ENCODE assay signal across 38 cellular contexts in genomic region chr4:89077806-89078205, GRCh38. TPM values are rescaled to one million over a fixed set of nuclear protein-coding genes. Genes with fewer than 3 reads are reported as not detected.
"Had no signal": no experiment of that assay in that cellular context is flagged by ENCODE, and none has a peak within 500 bp of the region (broad histone marks: within the 10 kb centered on the region; RNA-seq: fewer than 3 reads in every experiment).

No MANE protein-coding gene starts in this region.

- H3K4me2 ChIP-seq: PC-9 had no signal

- H3K27me3 ChIP-seq: brain microvascular endothelial cell, MG63 had no signal

- H3K36me3 ChIP-seq: brain microvascular endothelial cell, MG63 had no signal

- H3K4me3 ChIP-seq: MG63, PC-9 had no signal

- FAIRE-seq: RCC 7860 had no signal

- H3K9me3 ChIP-seq: MG63 had no signal

- H3K27ac Mint-ChIP-seq: activated B cell treated with CpG ODN at 0.5 μM for 24 hours; activated CD4-positive, alpha-beta memory T cell treated with anti-CD3 and anti-CD28 coated beads for 36 hours; activated naive CD4-positive, alpha-beta T cell treated with anti-CD3 and anti-CD28 coated beads, Interleukin-2, amount 50 U/mL, for 24 hours; activated naive CD8-positive, alpha-beta T cell treated with anti-CD3 and anti-CD28 coated beads, Interleukin-2, amount 10 ng/mL, durations not matched to agents 7 days and 5 days; activated T-helper 1 cell treated with anti-CD3 and anti-CD28 coated beads, Interleukin-12 subunit alpha, Interleukin-12 subunit beta, Interleukin-2, Interleukin-4 antibody, amounts not matched to agents 30 ng/mL and 10 ng/mL and 1 ng/mL, durations not matched to agents 14 hours and 24 hours and 36 hours had no signal

- DNase-seq: activated B cell treated with CpG ODN at 0.5 μM for 24 hours; activated CD4-positive, alpha-beta memory T cell treated with anti-CD3 and anti-CD28 coated beads for 36 hours; activated CD4-positive, alpha-beta T cell treated with anti-CD3 and anti-CD28 coated beads for 4 hours; activated CD4-positive, alpha-beta T cell treated with anti-CD3 and anti-CD28 coated beads, Interleukin-2, amount 50 U/mL, for 1 hour; activated CD4-positive, CD25-positive, alpha-beta regulatory T cell treated with anti-CD3 and anti-CD28 coated beads, Interleukin-2, amount 50 U/mL, for 72 hours; activated CD8-positive, alpha-beta memory T cell treated with anti-CD3 and anti-CD28 coated beads, Interleukin-2, amount 50 U/mL, for 4 hours; activated effector memory CD4-positive, alpha-beta T cell treated with anti-CD3 and anti-CD28 coated beads, Interleukin-2, amount 50 U/mL, for 16 hours; activated naive CD4-positive, alpha-beta T cell; activated naive CD8-positive, alpha-beta T cell treated with anti-CD3 and anti-CD28 coated beads, Interleukin-2, amount 10 ng/mL, durations not matched to agents 7 days and 5 days; activated T-cell treated with anti-CD3 and anti-CD28 coated beads for 4 hours; activated T-cell treated with anti-CD3 and anti-CD28 coated beads, Interleukin-2, amount 50 U/mL, for 4 hours; brain microvascular endothelial cell; central memory CD4-positive, alpha-beta T cell; Karpas-422; KBM-7; MG63; NCI-H1048; NCI-H1436 treated with DMSO at 0.1 percent for 48 hours; NCI-H1694 treated with DMSO at 0.1 percent for 48 hours; NCI-H2029 treated with DMSO at 0.1 percent for 48 hours; NCI-H2107; NCI-H2171; NCI-H510A; NCI-H526; NCI-H748 treated with DMSO at 0.1 percent for 48 hours; NK-92 treated with Interleukin-12 subunit alpha and Interleukin-12 subunit beta, amount 100 ng/mL, for 24 hours; PC-9; Right ventricle myocardium superior; SW 1271; T-helper 1 cell; T-helper 2 cell; T-helper 9 cell had no signal

- H3K4me1 Mint-ChIP-seq: activated B cell treated with CpG ODN at 0.5 μM for 24 hours had no signal

- H3K36me3 Mint-ChIP-seq: activated naive CD4-positive, alpha-beta T cell treated with anti-CD3 and anti-CD28 coated beads, Interleukin-2, amount 50 U/mL, for 24 hours; activated naive CD8-positive, alpha-beta T cell treated with anti-CD3 and anti-CD28 coated beads, Interleukin-2, amount 10 ng/mL, durations not matched to agents 7 days and 5 days had no signal

- H3K4me3 Mint-ChIP-seq: activated B cell treated with CpG ODN at 0.5 μM for 24 hours; activated CD4-positive, alpha-beta memory T cell treated with anti-CD3 and anti-CD28 coated beads for 36 hours; activated naive CD4-positive, alpha-beta T cell treated with anti-CD3 and anti-CD28 coated beads, Interleukin-2, amount 50 U/mL, for 24 hours; activated naive CD8-positive, alpha-beta T cell treated with anti-CD3 and anti-CD28 coated beads, Interleukin-2, amount 10 ng/mL, durations not matched to agents 7 days and 5 days; activated T-cell treated with anti-CD3 and anti-CD28 coated beads, Interleukin-2, amount 50 U/mL, for 4 hours; activated T-helper 1 cell treated with anti-CD3 and anti-CD28 coated beads, Interleukin-12 subunit alpha, Interleukin-12 subunit beta, Interleukin-2, Interleukin-4 antibody, amounts not matched to agents 30 ng/mL and 10 ng/mL and 1 ng/mL, durations not matched to agents 14 hours and 24 hours and 36 hours had no signal

- H2AFZ ChIP-seq: PC-9 had no signal

- H3K27me3 Mint-ChIP-seq: activated B cell treated with CpG ODN at 0.5 μM for 24 hours; activated naive CD4-positive, alpha-beta T cell treated with anti-CD3 and anti-CD28 coated beads, Interleukin-2, amount 50 U/mL, for 24 hours had no signal

- H3K27ac ChIP-seq: brain microvascular endothelial cell, PC-9, RWPE1, VCaP had no signal

- ATAC-seq: activated T-cell treated with anti-CD3 and anti-CD28 coated beads, Interleukin-2, amount 50 U/mL, for 4 hours had no signal

RNA-seq across cellular contexts. Expression of gene FAM13A, which starts 20.8 kb away (rescaled TPM):
- total RNA-seq: OCI-LY7 had no signal
